Comparison of ENCODE assay signal across 11 cellular contexts in genomic region chr5:54440456-54440893, GRCh38. TPM values are rescaled to one million over a fixed set of nuclear protein-coding genes. Genes with fewer than 3 reads are reported as not detected.
DNase-seq lines count a peak whose midpoint lies in the region; ATAC-seq, FAIRE-seq and TF ChIP-seq lines count a peak whose summit lies in the region.
"Had no signal": no experiment of that assay in that cellular context is flagged by ENCODE, and none has a peak within 500 bp of the region (broad histone marks: within the 10 kb centered on the region; RNA-seq: fewer than 3 reads in every experiment).

No MANE protein-coding gene starts in this region.

- TF ChIP-seq CTCF in omental fat pad (IDR thresholded peaks at IDR 0.05) (no peak), WERI-Rb-1 (IDR thresholded peaks at IDR 0.05; ENCODE audit: low read depth, low read length) (no peak)

- no peaks in the 10 kb centered on the region for H3K36me3 ChIP-seq in CD4-positive, alpha-beta memory T cell (ENCODE audit: insufficient read depth, low read length)
- H3K36me3 ChIP-seq in WERI-Rb-1, result no peaks in the 10 kb centered on the region
- H3K36me3 ChIP-seq: thyroid gland had no signal

- peak overlapping the region in 4 of 7 donors; percentile 17 to 83 (median 46) for H3K27ac Mint-ChIP-seq in CD4-positive, alpha-beta memory T cell
- H3K27ac Mint-ChIP-seq in activated T-helper 1 cell treated with anti-CD3 and anti-CD28 coated beads, Interleukin-12 subunit alpha, Interleukin-12 subunit beta, Interleukin-2, Interleukin-4 antibody, amounts not matched to agents 30 ng/mL and 10 ng/mL and 1 ng/mL, durations not matched to agents 14 hours and 24 hours and 36 hours, result peak overlapping the region; percentile 21

- H3K9me3 Mint-ChIP-seq in CD4-positive, alpha-beta memory T cell, result no peaks in the 10 kb centered on the region
- no peaks in the 10 kb centered on the region for H3K9me3 Mint-ChIP-seq in activated T-helper 1 cell treated with anti-CD3 and anti-CD28 coated beads, Interleukin-12 subunit alpha, Interleukin-12 subunit beta, Interleukin-2, Interleukin-4 antibody, amounts not matched to agents 30 ng/mL and 10 ng/mL and 1 ng/mL, durations not matched to agents 14 hours and 24 hours and 36 hours

- H3K36me3 Mint-ChIP-seq in CD4-positive, alpha-beta memory T cell, result no peaks in the 10 kb centered on the region
- H3K36me3 Mint-ChIP-seq in activated T-helper 1 cell treated with anti-CD3 and anti-CD28 coated beads, Interleukin-12 subunit alpha, Interleukin-12 subunit beta, Interleukin-2, Interleukin-4 antibody, amounts not matched to agents 30 ng/mL and 10 ng/mL and 1 ng/mL, durations not matched to agents 14 hours and 24 hours and 36 hours (ENCODE audit: low read depth), result no peaks in the 10 kb centered on the region

- FAIRE-seq in RCC 7860 (lab: Jason Lieb, UNC), result no peak
- FAIRE-seq: colon had no signal

- POLR2A ChIA-PET in CD4-positive, alpha-beta memory T cell (lab: Charles Lee; ENCODE audit: partially characterized antibody), result no interaction called here

- intact Hi-C loops in CD4-positive, alpha-beta memory T cell (cut with micrococcal nuclease), result no loop called here
- intact Hi-C loops in activated T-helper 1 cell treated with anti-CD3 and anti-CD28 coated beads, Interleukin-12 subunit alpha, Interleukin-12 subunit beta, Interleukin-2, Interleukin-4 antibody, amounts not matched to agents 30 ng/mL and 10 ng/mL and 1 ng/mL, durations not matched to agents 14 hours and 24 hours and 36 hours (cut with micrococcal nuclease), result no loop called here

- peak overlapping the region; percentile 0 to 61 (median 54) for H3K4me3 Mint-ChIP-seq in CD4-positive, alpha-beta memory T cell
- H3K4me3 Mint-ChIP-seq in activated T-helper 1 cell treated with anti-CD3 and anti-CD28 coated beads, Interleukin-12 subunit alpha, Interleukin-12 subunit beta, Interleukin-2, Interleukin-4 antibody, amounts not matched to agents 30 ng/mL and 10 ng/mL and 1 ng/mL, durations not matched to agents 14 hours and 24 hours and 36 hours, result peak overlapping the region; percentile 1

- H3K27me3 Mint-ChIP-seq in CD4-positive, alpha-beta memory T cell, result peaks cover 0 to 3% of the 10 kb centered on the region in 2 donors
- H3K27me3 Mint-ChIP-seq in activated T-helper 1 cell treated with anti-CD3 and anti-CD28 coated beads, Interleukin-12 subunit alpha, Interleukin-12 subunit beta, Interleukin-2, Interleukin-4 antibody, amounts not matched to agents 30 ng/mL and 10 ng/mL and 1 ng/mL, durations not matched to agents 14 hours and 24 hours and 36 hours (ENCODE audit: insufficient read depth), result no peaks in the 10 kb centered on the region

- no peaks in the 10 kb centered on the region for H3K27me3 ChIP-seq in CD4-positive, alpha-beta memory T cell (ENCODE audit: insufficient read depth, low read length)
- H3K27me3 ChIP-seq in WERI-Rb-1 (ENCODE audit: insufficient read depth, low read depth, severe bottlenecking), result no peaks in the 10 kb centered on the region
- H3K27me3 ChIP-seq: thyroid gland had no signal

- H3K4me3 ChIP-seq in CD4-positive, alpha-beta memory T cell (ENCODE audit: low read length in 2 of 2), result no peak overlapping the region
- no peak overlapping the region for H3K4me3 ChIP-seq in WERI-Rb-1 (ENCODE audit: low read depth, low read length)
- H3K4me3 ChIP-seq: thyroid gland had no signal

- H3K27ac ChIP-seq in CD4-positive, alpha-beta memory T cell (ENCODE audit: low read depth, low read length), result no peak overlapping the region
- no peak overlapping the region for H3K27ac ChIP-seq in WERI-Rb-1
- H3K27ac ChIP-seq: thyroid gland had no signal

- H3K4me1 Mint-ChIP-seq in CD4-positive, alpha-beta memory T cell, result peaks cover 7 to 13% (median 9%) of the 10 kb centered on the region in 4 donors
- peaks cover 32% of the 10 kb centered on the region for H3K4me1 Mint-ChIP-seq in activated T-helper 1 cell treated with anti-CD3 and anti-CD28 coated beads, Interleukin-12 subunit alpha, Interleukin-12 subunit beta, Interleukin-2, Interleukin-4 antibody, amounts not matched to agents 30 ng/mL and 10 ng/mL and 1 ng/mL, durations not matched to agents 14 hours and 24 hours and 36 hours (ENCODE audit: low read depth)

- ATAC-seq in GM19397 (IDR thresholded peaks at IDR 0.05; ENCODE audit: unreplicated experiment) (peak; percentile 69), HG03139 (IDR thresholded peaks at IDR 0.05; ENCODE audit: unreplicated experiment) (peak; percentile 86), omental fat pad (ENCODE audit: low FRiP score) (no peak)

- no peaks in the 10 kb centered on the region for H3K9me3 ChIP-seq in CD4-positive, alpha-beta memory T cell (ENCODE audit: control insufficient read depth in 1 of 2, low read length in 2 of 2)
- H3K9me3 ChIP-seq in WERI-Rb-1 (ENCODE audit: severe bottlenecking), result no peaks in the 10 kb centered on the region
- H3K9me3 ChIP-seq: thyroid gland had no signal

- H3K4me1 ChIP-seq in CD4-positive, alpha-beta memory T cell (ENCODE audit: insufficient read depth, low read length), result peaks cover 7% of the 10 kb centered on the region
- H3K4me1 ChIP-seq: thyroid gland had no signal

- CTCF ChIA-PET in CD4-positive, alpha-beta memory T cell (lab: Charles Lee; ENCODE audit: partially characterized antibody), result interaction anchor here (0.8 to 2.2 kb wide), 6 partner anchors 9 to 427 kb away, joined by 3 to 6 read pairs (median 4); no protein-coding TSS in a partner anchor

- peak in 2 of 5 donors; percentile 1 to 6 for DNase-seq in CD4-positive, alpha-beta memory T cell
- no peak for DNase-seq in activated T-helper 1 cell treated with anti-CD3 and anti-CD28 coated beads, Interleukin-12 subunit alpha, Interleukin-12 subunit beta, Interleukin-2, Interleukin-4 antibody, amounts not matched to agents 30 ng/mL and 10 ng/mL and 1 ng/mL, durations not matched to agents 14 hours and 24 hours and 36 hours (ENCODE audit: low spot score)
- DNase-seq in ureter (ENCODE audit: low spot score), result no peak
- DNase-seq in RCC 7860 (ENCODE audit: low spot score), result no peak
- no peak for DNase-seq in omental fat pad (ENCODE audit: low spot score)
- no peak for DNase-seq in WERI-Rb-1
- DNase-seq: GF-D8, thyroid gland had no signal

RNA-seq across cellular contexts. Expression of gene HSPB3, which starts 15.0 kb away (rescaled TPM):
- not detected for total RNA-seq in CD4-positive, alpha-beta memory T cell
- polyA plus RNA-seq in CD4-positive, alpha-beta memory T cell, result not detected
- not detected in 2 replicates for total RNA-seq in activated T-helper 1 cell treated with anti-CD3 and anti-CD28 coated beads, Interleukin-12 subunit alpha, Interleukin-12 subunit beta, Interleukin-2, Interleukin-4 antibody, amounts not matched to agents 30 ng/mL and 10 ng/mL and 1 ng/mL, durations not matched to agents 14 hours and 24 hours and 36 hours
- total RNA-seq in ureter (0.68 TPM), omental fat pad (not detected)
- total RNA-seq: thyroid gland had no signal
